Comparison of ENCODE assay signal across 8 cellular contexts in genomic region chr5:150846651-150847333, GRCh38. TPM values are rescaled to one million over a fixed set of nuclear protein-coding genes. Genes with fewer than 3 reads are reported as not detected.
A peak's percentile ranks its signal among the peaks of the same experiment; 100 is the strongest.
DNase-seq lines count a peak whose midpoint lies in the region; ATAC-seq and TF ChIP-seq lines count a peak whose summit lies in the region.

No MANE protein-coding gene starts in this region.

- no peak for TF ChIP-seq POLR2A in spleen (IDR thresholded peaks at IDR 0.05)

- intact Hi-C loops in ascending aorta (cut with DNase I), result loop anchor here (1.0 to 10.0 kb wide), 3 partner anchors 45 to 285 kb away; partner anchors contain the start of gene RBM22
- intact Hi-C loops in spleen (cut with DNase I; ENCODE audit: low total_unique reads), result loop anchor here (5.0 kb wide), 2 partner anchors 44 to 284 kb away; no protein-coding TSS in a partner anchor

- TF ChIP-seq CTCF in ascending aorta (IDR thresholded peaks at IDR 0.05), result peak; percentile 47 to 81 (median 70)
- TF ChIP-seq CTCF in spleen (IDR thresholded peaks at IDR 0.05 in 8 of 11, conservative IDR thresholded peaks at IDR 0.05 in 3 of 11), result peak in 10 of 11 experiments; percentile 43 to 85 (median 71)

- H3K36me3 ChIP-seq in ascending aorta, result no peaks in the 10 kb centered on the region
- H3K36me3 ChIP-seq in spleen, result no peaks in the 10 kb centered on the region

- DNase-seq in AG08395 (ENCODE audit: low spot score) (peak; percentile 73), NCI-H146 treated with DMSO at 0.1 percent for 48 hours (lab: John Stamatoyannopoulos, UW; ENCODE audit: unreplicated experiment) (peak; percentile 52), T follicular helper cell (ENCODE audit: low read depth) (peak; percentile 48), ascending aorta (ENCODE audit: low spot score in 2 of 2) (peak; percentile 18 to 64), hepatic stellate cell (ENCODE audit: low spot score) (peak; percentile 43), spleen (peak; percentile 67)

- 23 to 40% (median 27%) methylated on average over 22 of the region's 22 CpGs for WGBS in spleen, 5 donors

- no peak overlapping the region for H3K27ac ChIP-seq in ascending aorta
- H3K27ac ChIP-seq in spleen, result peak overlapping the region in 6 of 8 donors; percentile 4 to 64 (median 46)

- no peaks in the 10 kb centered on the region for H3K4me1 ChIP-seq in ascending aorta
- peaks cover 0 to 14% (median 3%) of the 10 kb centered on the region in 6 donors for H3K4me1 ChIP-seq in spleen

- peak overlapping the region in 1 of 2 donors; percentile 21 for H3K4me3 ChIP-seq in ascending aorta
- H3K4me3 ChIP-seq in spleen, result peak overlapping the region in 6 of 8 donors; percentile 1 to 52 (median 17)

- H3K9me3 ChIP-seq in ascending aorta, result no peaks in the 10 kb centered on the region
- no peaks in the 10 kb centered on the region for H3K9me3 ChIP-seq in spleen

- peak; percentile 94 for ATAC-seq in GM18517 (IDR thresholded peaks at IDR 0.05; ENCODE audit: unreplicated experiment)
- peak; percentile 76 for ATAC-seq in HG02970 (IDR thresholded peaks at IDR 0.05; ENCODE audit: low FRiP score, unreplicated experiment)

- H3K27me3 ChIP-seq in ascending aorta (no peaks in the 10 kb centered on the region), spleen (replicated peaks in 1 of 7) (no peaks in the 10 kb centered on the region)

RNA-seq across cellular contexts. Expression of gene IRGM, which starts 0.5 kb away (rescaled TPM):
- total RNA-seq in ascending aorta (not detected), spleen (1 to 10 TPM in 4 of 7 donors, under 1 TPM in 2, not detected in 1; 0.17 to 2.4 (median 1.3) TPM)
- under 1 TPM; 0.06 to 0.20 (median 0.11) TPM for polyA plus RNA-seq in spleen

RNA-seq across cellular contexts. Expression of gene ZNF300, which starts 58.0 kb away (rescaled TPM):
- total RNA-seq in ascending aorta, result 2.9 TPM
- 1 to 10 TPM; 3.1 to 6.3 (median 4.6) TPM for total RNA-seq in spleen
- 1 to 10 TPM; 3.7 to 7.2 (median 3.7) TPM for polyA plus RNA-seq in spleen

Comparison
In these comparisons a context has a peak if more than half of its experiments do, and no peak if none do; other contexts are left out.
1. H3K27ac ChIP-seq: peak in spleen (6 of 8); none in ascending aorta (0 of 2).
2. Peak in every context shown above with its lines, with median percentiles within 50 percentile points of each other: DNase-seq.